Comparison of ENCODE assay signal across 24 cellular contexts in genomic region chr12:104199964-104200363, GRCh38.
"Had no signal": no experiment of that assay in that cellular context is flagged by ENCODE, and none has a peak within 500 bp of the region (broad histone marks: within the 10 kb centered on the region; RNA-seq: fewer than 3 reads in every experiment).

No MANE protein-coding gene starts in this region.

- H3K4me2 ChIP-seq: hepatocyte had no signal

- H3K79me2 ChIP-seq: hepatocyte had no signal

- H3K4me3 Mint-ChIP-seq: mesothelial cell of epicardium; naive B cell; naive thymus-derived CD8-positive, alpha-beta T cell had no signal

- H3K4me3 ChIP-seq: coronary artery, dorsolateral prefrontal cortex, esophagus muscularis mucosa, gastroesophageal sphincter, heart left ventricle, hepatocyte, left lung, lower lobe of right lung, mucosa of descending colon had no signal

- H3K9me3 ChIP-seq: gastroesophageal sphincter, lower lobe of right lung, mucosa of descending colon had no signal

- ATAC-seq: foreskin keratinocyte; gastroesophageal sphincter; heart left ventricle; left cardiac atrium; left lung; left ventricle myocardium superior; lower lobe of right lung; mucosa of descending colon; naive thymus-derived CD8-positive, alpha-beta T cell had no signal

- H2AFZ ChIP-seq: hepatocyte had no signal

- H3K27ac ChIP-seq: coronary artery, dorsolateral prefrontal cortex, esophagus muscularis mucosa, foreskin keratinocyte, gastroesophageal sphincter, heart left ventricle, hepatocyte, left lung, lower lobe of right lung had no signal

- H3K27ac Mint-ChIP-seq: mesothelial cell of epicardium; naive B cell; naive thymus-derived CD8-positive, alpha-beta T cell had no signal

- H3K27me3 ChIP-seq: dorsolateral prefrontal cortex, esophagus muscularis mucosa, foreskin keratinocyte, gastroesophageal sphincter, heart left ventricle, hepatocyte, left lung had no signal

- H3K4me1 Mint-ChIP-seq: mesothelial cell of epicardium, naive B cell had no signal

- H3K36me3 ChIP-seq: esophagus muscularis mucosa, gastroesophageal sphincter, heart left ventricle, left lung, lower lobe of right lung had no signal

- FAIRE-seq: endothelial cell of umbilical vein, frontal cortex, islet of Langerhans, keratinocyte had no signal

- DNase-seq: dermis blood vessel endothelial cell; dorsolateral prefrontal cortex; effector CD4-positive, alpha-beta T cell; effector memory CD4-positive, alpha-beta T cell; foreskin keratinocyte; heart left ventricle; hypothalamus; left cardiac atrium; left lung; left ventricle myocardium superior; lower lobe of right lung; mesenchymal stem cell; mucosa of descending colon; naive B cell; naive thymus-derived CD8-positive, alpha-beta T cell had no signal

- H3K4me1 ChIP-seq: foreskin keratinocyte, left lung had no signal
